10 cellular contexts compared by ENCODE assay signal in the genomic region with DNA sequence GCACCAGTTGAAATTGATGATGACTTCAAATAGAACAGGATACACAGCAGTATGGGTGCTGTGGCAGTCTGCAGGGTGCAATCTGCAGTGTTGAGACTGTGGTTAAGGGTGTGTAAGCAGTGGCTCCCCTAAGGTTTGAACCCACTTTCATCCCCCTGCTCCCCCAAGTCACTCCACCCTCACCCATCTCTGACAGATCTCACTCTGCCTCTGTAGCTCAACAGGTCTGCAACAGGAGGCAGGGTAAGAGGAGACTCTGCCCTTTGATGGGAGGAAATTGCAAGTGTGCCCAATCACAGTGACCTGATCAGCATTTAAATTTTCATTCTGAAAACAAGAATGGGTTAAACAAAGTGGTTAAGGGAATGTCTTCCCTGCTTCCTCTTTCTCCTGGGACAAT.
"Had no signal": no experiment of that assay in that cellular context is flagged by ENCODE, and none has a peak within 500 bp of the region (broad histone marks: within the 10 kb centered on the region; RNA-seq: fewer than 3 reads in every experiment).

No MANE protein-coding gene starts in this region.

- H3K4me3 ChIP-seq: GM23248 had no signal

- H3K4me3 Mint-ChIP-seq: H9, HFFc6, IgD-negative memory B cell had no signal

- ATAC-seq: HepG2 had no signal

- FAIRE-seq: H1, H54, HepG2 had no signal

- H3K27ac ChIP-seq: GM23248, HL-60 had no signal

- DNase-seq: GM23248, H9, HCEC 1CT, HFFc6, KBM-7 had no signal

- H3K9me3 Mint-ChIP-seq: H9, HFFc6, IgD-negative memory B cell had no signal

- H3K27ac Mint-ChIP-seq: HFFc6, IgD-negative memory B cell had no signal

- H3K9ac ChIP-seq: GM23248 had no signal

- H2AFZ ChIP-seq: GM23248 had no signal

- H3K36me3 Mint-ChIP-seq: IgD-negative memory B cell had no signal
